Comparison of ENCODE assay signal across 19 cellular contexts in genomic region chr16:71867934-71868333, GRCh38. TPM values are rescaled to one million over a fixed set of nuclear protein-coding genes. Genes with fewer than 3 reads are reported as not detected.
DNase-seq lines count a peak whose midpoint lies in the region; ATAC-seq and TF ChIP-seq lines count a peak whose summit lies in the region.
"Had no signal": no experiment of that assay in that cellular context is flagged by ENCODE, and none has a peak within 500 bp of the region (broad histone marks: within the 10 kb centered on the region; RNA-seq: fewer than 3 reads in every experiment).

No MANE protein-coding gene starts in this region.

- no peak overlapping the region for H3K4me2 ChIP-seq in smooth muscle cell

- H3F3A ChIP-seq in smooth muscle cell (ENCODE audit: low read depth), result no peaks in the 10 kb centered on the region

- H3K36me3 ChIP-seq in breast epithelium, result no peaks in the 10 kb centered on the region
- peaks cover 0 to 8% of the 10 kb centered on the region in 2 donors for H3K36me3 ChIP-seq in body of pancreas (replicated peaks in 1 of 2; ENCODE audit: insufficient read depth in 1 of 2, low read depth in 2 of 2)
- H3K36me3 ChIP-seq in smooth muscle cell (ENCODE audit: low read depth), result peaks cover 5% of the 10 kb centered on the region

- no peak for ATAC-seq in body of pancreas
- ATAC-seq: lower lobe of right lung had no signal

- peaks cover 11% of the 10 kb centered on the region for H4K20me1 ChIP-seq in smooth muscle cell (ENCODE audit: low read depth)

- DNase-seq in Ammon's horn (ENCODE audit: low spot score) (peak; percentile 23), ELF-1 (ENCODE audit: low read depth, low spot score) (peak; percentile 58), NCI-H345 (lab: John Stamatoyannopoulos, UW) (peak; percentile 89), choroid plexus epithelial cell (ENCODE audit: low read depth) (peak; percentile 27), hypothalamus (lab: John Stamatoyannopoulos, UW) (no peak), breast epithelium (ENCODE audit: low spot score in 2 of 2) (no peak), body of pancreas (no peak), smooth muscle cell (lab: John Stamatoyannopoulos, UW; ENCODE audit: unreplicated experiment) (no peak)
- DNase-seq: activated CD4-positive, alpha-beta T cell treated with anti-CD3 and anti-CD28 coated beads, Interleukin-2, amount 50 U/mL, for 4 hours; activated naive CD4-positive, alpha-beta T cell treated with anti-CD3 and anti-CD28 coated beads, Interleukin-2, amount 50 U/mL, for 16 hours; GOT3; head of caudate nucleus; KG1; lower lobe of right lung; naive B cell; NCI-H524 treated with DMSO at 0.1 percent for 48 hours; stimulated activated CD4-positive, alpha-beta T cell treated with anti-CD3 and anti-CD28 coated beads, Interleukin-4, amount 100 ng/mL, for 24 hours had no signal

- no peak overlapping the region for H3K27ac ChIP-seq in breast epithelium
- H3K27ac ChIP-seq in body of pancreas, result no peak overlapping the region
- no peak overlapping the region for H3K27ac ChIP-seq in smooth muscle cell (ENCODE audit: low read depth)
- H3K27ac ChIP-seq: esophagus muscularis mucosa, lower lobe of right lung, parathyroid adenoma had no signal

- intact Hi-C loops in breast epithelium (cut with DNase I; ENCODE audit: low total_unique reads) (no loop called here), body of pancreas (cut with DNase I) (no loop called here)

- no peak overlapping the region for H3K9ac ChIP-seq in smooth muscle cell (ENCODE audit: low read depth)
- H3K9ac ChIP-seq: parathyroid adenoma had no signal

- TF ChIP-seq CTCF in choroid plexus epithelial cell (conservative IDR thresholded peaks at IDR 0.05; ENCODE audit: low read depth, low read length) (peak; percentile 18), breast epithelium (IDR thresholded peaks at IDR 0.05) (no peak), body of pancreas (IDR thresholded peaks at IDR 0.05) (no peak), smooth muscle cell (IDR thresholded peaks at IDR 0.05; ENCODE audit: borderline replicate concordance, insufficient read depth, poor library complexity, severe bottlenecking) (no peak)

- H3K79me2 ChIP-seq in smooth muscle cell (ENCODE audit: low read depth), result no peaks in the 10 kb centered on the region
- H3K79me2 ChIP-seq: parathyroid adenoma had no signal

- H3K27me3 ChIP-seq in breast epithelium (no peaks in the 10 kb centered on the region), body of pancreas (no peaks in the 10 kb centered on the region), smooth muscle cell (ENCODE audit: low read depth) (no peaks in the 10 kb centered on the region)
- H3K27me3 ChIP-seq: esophagus muscularis mucosa had no signal

- TF ChIP-seq POLR2A in breast epithelium (IDR thresholded peaks at IDR 0.05), result no peak
- TF ChIP-seq POLR2A in body of pancreas (IDR thresholded peaks at IDR 0.05), result no peak

- WGBS in body of pancreas, 2 donors, result 88 to 100% methylated on average over 3 of the region's 3 CpGs
- 96% methylated on average over 3 of the region's 3 CpGs for WGBS in smooth muscle cell (ENCODE audit: low lambda C conversion rate)

- H3K4me3 ChIP-seq in choroid plexus epithelial cell (ENCODE audit: low read depth, low read length) (no peak overlapping the region), breast epithelium (no peak overlapping the region), body of pancreas (no peak overlapping the region), smooth muscle cell (no peak overlapping the region)
- H3K4me3 ChIP-seq: esophagus muscularis mucosa, lower lobe of right lung had no signal

- H3K4me1 ChIP-seq in breast epithelium (no peaks in the 10 kb centered on the region), body of pancreas (no peaks in the 10 kb centered on the region), smooth muscle cell (ENCODE audit: low read depth) (no peaks in the 10 kb centered on the region)
- H3K4me1 ChIP-seq: esophagus muscularis mucosa, lower lobe of right lung, parathyroid adenoma had no signal

- H2AFZ ChIP-seq in smooth muscle cell (ENCODE audit: low read depth), result no peak overlapping the region
- H2AFZ ChIP-seq: parathyroid adenoma had no signal

- H3K9me3 ChIP-seq in breast epithelium, result no peaks in the 10 kb centered on the region
- H3K9me3 ChIP-seq in body of pancreas, result no peaks in the 10 kb centered on the region
- no peaks in the 10 kb centered on the region for H3K9me3 ChIP-seq in smooth muscle cell (replicated peaks; ENCODE audit: low read depth)
- H3K9me3 ChIP-seq: esophagus muscularis mucosa, lower lobe of right lung had no signal

RNA-seq across cellular contexts. Expression of gene ZNF821, which starts 16.0 kb away (rescaled TPM):
- 10 to 100 TPM in 1 of 3 donors, 1 to 10 TPM in 2; 3.7 to 11.1 (median 9.8) TPM for total RNA-seq in breast epithelium
- 1 to 10 TPM; 8.6 to 8.9 TPM for total RNA-seq in body of pancreas
- total RNA-seq in smooth muscle cell, result 12.0 and 25.4 TPM in 2 replicates
- 17.5 and 17.8 TPM in 2 replicates for polyA plus RNA-seq in smooth muscle cell

RNA-seq across cellular contexts. Expression of gene ATXN1L, which starts 22.2 kb away (rescaled TPM):
- total RNA-seq in breast epithelium (10 to 100 TPM; 19.3 to 41.1 (median 28.0) TPM), body of pancreas (10 to 100 TPM; 14.5 to 16.2 TPM), smooth muscle cell (14.8 and 17.6 TPM in 2 replicates)
- polyA plus RNA-seq in smooth muscle cell, result 6.7 and 7.4 TPM in 2 replicates

RNA-seq across cellular contexts. Expression of gene IST1, which starts 27.4 kb away (rescaled TPM):
- total RNA-seq in breast epithelium (100 to 1,000 TPM; 217 to 303 (median 253) TPM), body of pancreas (10 to 100 TPM; 60.3 to 82.8 TPM), smooth muscle cell (220 and 247 TPM in 2 replicates)
- 125 and 148 TPM in 2 replicates for polyA plus RNA-seq in smooth muscle cell

RNA-seq across cellular contexts. Expression of gene AP1G1, which starts 59.3 kb away (rescaled TPM):
- total RNA-seq in breast epithelium, result 100 to 1,000 TPM in 1 of 3 donors, 10 to 100 TPM in 2; 65.8 to 121 (median 95.7) TPM
- total RNA-seq in body of pancreas, result 10 to 100 TPM; 58.1 to 84.7 TPM
- total RNA-seq in smooth muscle cell, result 84.4 and 90.3 TPM in 2 replicates
- 17.1 and 19.8 TPM in 2 replicates for polyA plus RNA-seq in smooth muscle cell

Comparison
In these comparisons a context has a peak if more than half of its experiments do, and no peak if none do; other contexts are left out.
1. DNase-seq: peak in Ammon's horn (single experiment), ELF-1 (single experiment), NCI-H345 (single experiment) and choroid plexus epithelial cell (single experiment); none in hypothalamus (0 of 51), breast epithelium (0 of 2), body of pancreas (0 of 4) and smooth muscle cell (single experiment).